Comparison of ENCODE assay signal across 8 cellular contexts in the genomic region with DNA sequence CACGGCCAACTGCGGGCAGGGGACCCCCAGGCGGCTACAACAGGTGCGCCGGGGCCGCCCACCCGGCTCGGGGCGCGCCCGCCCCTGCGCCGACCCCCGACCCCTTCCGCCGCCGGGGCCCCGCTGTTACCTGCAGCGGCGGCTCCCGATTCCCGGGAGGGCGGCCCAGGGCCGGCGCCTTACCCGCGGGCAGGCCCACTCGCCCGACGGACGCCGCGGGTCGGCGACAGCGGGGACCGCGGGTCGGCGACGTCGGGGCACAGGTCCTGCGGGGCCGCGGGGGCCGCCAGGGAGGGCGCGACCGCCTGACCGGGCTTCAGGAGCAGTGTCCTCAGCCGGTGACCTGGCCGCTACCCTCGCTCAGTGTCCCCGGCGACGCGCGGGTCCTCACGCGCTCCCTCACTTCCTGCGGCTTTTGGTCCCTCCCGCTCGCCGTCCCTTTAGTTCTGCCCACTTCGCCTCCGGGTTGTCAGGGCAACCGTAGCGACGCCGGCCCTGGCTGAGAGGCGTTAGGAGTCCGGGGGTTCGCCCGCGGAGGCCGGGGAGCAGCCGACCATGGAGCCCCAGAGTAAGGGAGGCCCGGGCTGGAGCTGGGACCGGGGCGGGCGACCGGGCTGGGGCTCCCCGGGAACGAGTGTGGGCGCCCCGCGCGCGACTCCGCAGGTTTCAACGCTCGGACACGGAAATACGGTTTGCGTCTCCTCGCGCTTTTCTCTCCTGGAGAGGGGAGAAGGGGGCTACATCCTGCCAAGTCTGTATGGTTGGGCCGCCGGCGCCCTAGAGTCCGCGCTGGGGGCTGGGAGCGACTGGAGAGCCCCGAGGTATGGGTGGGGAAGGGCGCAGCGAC. TPM values are rescaled to one million over a fixed set of nuclear protein-coding genes. Genes with fewer than 3 reads are reported as not detected.
DNase-seq lines count a peak whose midpoint lies in the region; ATAC-seq and TF ChIP-seq lines count a peak whose summit lies in the region.
"Not testable (repeated sequence)": the region's sequence is repeated elsewhere in the genome, so short reads cannot be mapped to it uniquely, and the experiment has no call there.

A gene with protein sequence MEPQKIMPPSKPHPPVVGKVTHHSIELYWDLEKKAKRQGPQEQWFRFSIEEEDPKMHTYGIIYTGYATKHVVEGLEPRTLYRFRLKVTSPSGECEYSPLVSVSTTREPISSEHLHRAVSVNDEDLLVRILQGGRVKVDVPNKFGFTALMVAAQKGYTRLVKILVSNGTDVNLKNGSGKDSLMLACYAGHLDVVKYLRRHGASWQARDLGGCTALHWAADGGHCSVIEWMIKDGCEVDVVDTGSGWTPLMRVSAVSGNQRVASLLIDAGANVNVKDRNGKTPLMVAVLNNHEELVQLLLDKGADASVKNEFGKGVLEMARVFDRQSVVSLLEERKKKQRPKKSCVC (plus strand): TSS at position 477 of the 847 bp plus-strand sequence. CDS start 79 bp downstream, at position 556.

- TF ChIP-seq CTCF in AG09309 (IDR thresholded peaks at IDR 0.05; ENCODE audit: control insufficient read depth, insufficient read depth, low read depth, low read length, missing control alignments) = not testable (repeated sequence)

- peaks cover 27% of the 10 kb centered on the region for H3K27me3 Mint-ChIP-seq in activated CD4-positive, alpha-beta T cell treated with anti-CD3 and anti-CD28 coated beads, Interleukin-2, amount 10 ng/mL, durations not matched to agents 7 days and 5 days

- peak within 1 kb of the TSS; percentile 85 for H3K27ac Mint-ChIP-seq in activated CD4-positive, alpha-beta T cell treated with anti-CD3 and anti-CD28 coated beads, Interleukin-2, amount 10 ng/mL, durations not matched to agents 7 days and 5 days

- DNase-seq in AG09309 (ENCODE audit: low read depth) = peak; percentile 45
- peak; percentile 36 for DNase-seq in NCI-H510A treated with DMSO at 0.1 percent for 48 hours (lab: John Stamatoyannopoulos, UW)
- DNase-seq in activated CD4-positive, alpha-beta T cell treated with anti-CD3 and anti-CD28 coated beads, Interleukin-2, amount 10 ng/mL, durations not matched to agents 7 days and 5 days = peak; percentile 84
- DNase-seq in cortex of kidney (lab: John Stamatoyannopoulos, UW) = peak; percentile 25
- DNase-seq in kidney tubule cell (ENCODE audit: low spot score) = peak; percentile 91
- DNase-seq in stimulated activated CD4-positive, alpha-beta T cell treated with anti-CD3 and anti-CD28 coated beads, Interleukin-12 subunit alpha, Interleukin-12 subunit beta, amount 100 ng/mL, for 48 hours (ENCODE audit: low read depth in 2 of 3, low spot score in 1 of 3) = peak; percentile 59 to 81 (median 64)

- H3K36me3 Mint-ChIP-seq in activated CD4-positive, alpha-beta T cell treated with anti-CD3 and anti-CD28 coated beads, Interleukin-2, amount 10 ng/mL, durations not matched to agents 7 days and 5 days (ENCODE audit: low read depth) = not testable (repeated sequence)

- H3K4me3 ChIP-seq in AG09309 (ENCODE audit: control insufficient read depth, low read depth, low read length) = peak within 1 kb of the TSS; percentile 69

- H3K4me3 Mint-ChIP-seq in activated CD4-positive, alpha-beta T cell treated with anti-CD3 and anti-CD28 coated beads, Interleukin-2, amount 10 ng/mL, durations not matched to agents 7 days and 5 days = peak within 1 kb of the TSS; percentile 84

- ATAC-seq in GM19025 (IDR thresholded peaks at IDR 0.05; ENCODE audit: low read depth, unreplicated experiment) = peak; percentile 86
- ATAC-seq in HG03159 (IDR thresholded peaks at IDR 0.05; ENCODE audit: unreplicated experiment) = peak; percentile 88

- CTCF ChIA-PET in activated CD4-positive, alpha-beta T cell treated with anti-CD3 and anti-CD28 coated beads, Interleukin-2, amount 10 ng/mL, durations not matched to agents 7 days and 5 days (lab: Charles Lee) = interaction anchor here (1.5 kb wide), 1 partner anchor 23 kb away, joined by 3 read pairs; no protein-coding TSS in a partner anchor

- POLR2A ChIA-PET in activated CD4-positive, alpha-beta T cell treated with anti-CD3 and anti-CD28 coated beads, Interleukin-2, amount 10 ng/mL, durations not matched to agents 7 days and 5 days (lab: Charles Lee) = not testable (repeated sequence)

- H3K4me1 Mint-ChIP-seq in activated CD4-positive, alpha-beta T cell treated with anti-CD3 and anti-CD28 coated beads, Interleukin-2, amount 10 ng/mL, durations not matched to agents 7 days and 5 days = peaks cover 13% of the 10 kb centered on the region

- not testable (repeated sequence) for H3K9me3 Mint-ChIP-seq in activated CD4-positive, alpha-beta T cell treated with anti-CD3 and anti-CD28 coated beads, Interleukin-2, amount 10 ng/mL, durations not matched to agents 7 days and 5 days

RNA-seq across cellular contexts. Expression of the gene that starts here (rescaled TPM):
- under 1 TPM; 0.31 to 0.35 TPM for total RNA-seq in activated CD4-positive, alpha-beta T cell treated with anti-CD3 and anti-CD28 coated beads, Interleukin-2, amount 10 ng/mL, durations not matched to agents 7 days and 5 days

Comparison
In these comparisons a context has a peak if more than half of its experiments do, and no peak if none do; other contexts are left out.
1. Peak in every context shown above with its lines: DNase-seq, ATAC-seq and H3K4me3 ChIP-seq.
2. Peak in DNase-seq in activated CD4-positive, alpha-beta T cell treated with anti-CD3 and anti-CD28 coated beads, Interleukin-2, amount 10 ng/mL, durations not matched to agents 7 days and 5 days; RNA of the gene not detected or under 1 TPM.
3. DNase-seq: peak in every context shown above with its lines; median percentile 91 in kidney tubule cell; 84 in activated CD4-positive, alpha-beta T cell treated with anti-CD3 and anti-CD28 coated beads, Interleukin-2, amount 10 ng/mL, durations not matched to agents 7 days and 5 days; 64 in stimulated activated CD4-positive, alpha-beta T cell treated with anti-CD3 and anti-CD28 coated beads, Interleukin-12 subunit alpha, Interleukin-12 subunit beta, amount 100 ng/mL, for 48 hours; 45 in AG09309; 36 in NCI-H510A treated with DMSO at 0.1 percent for 48 hours; 25 in cortex of kidney.